In the genomic region with DNA sequence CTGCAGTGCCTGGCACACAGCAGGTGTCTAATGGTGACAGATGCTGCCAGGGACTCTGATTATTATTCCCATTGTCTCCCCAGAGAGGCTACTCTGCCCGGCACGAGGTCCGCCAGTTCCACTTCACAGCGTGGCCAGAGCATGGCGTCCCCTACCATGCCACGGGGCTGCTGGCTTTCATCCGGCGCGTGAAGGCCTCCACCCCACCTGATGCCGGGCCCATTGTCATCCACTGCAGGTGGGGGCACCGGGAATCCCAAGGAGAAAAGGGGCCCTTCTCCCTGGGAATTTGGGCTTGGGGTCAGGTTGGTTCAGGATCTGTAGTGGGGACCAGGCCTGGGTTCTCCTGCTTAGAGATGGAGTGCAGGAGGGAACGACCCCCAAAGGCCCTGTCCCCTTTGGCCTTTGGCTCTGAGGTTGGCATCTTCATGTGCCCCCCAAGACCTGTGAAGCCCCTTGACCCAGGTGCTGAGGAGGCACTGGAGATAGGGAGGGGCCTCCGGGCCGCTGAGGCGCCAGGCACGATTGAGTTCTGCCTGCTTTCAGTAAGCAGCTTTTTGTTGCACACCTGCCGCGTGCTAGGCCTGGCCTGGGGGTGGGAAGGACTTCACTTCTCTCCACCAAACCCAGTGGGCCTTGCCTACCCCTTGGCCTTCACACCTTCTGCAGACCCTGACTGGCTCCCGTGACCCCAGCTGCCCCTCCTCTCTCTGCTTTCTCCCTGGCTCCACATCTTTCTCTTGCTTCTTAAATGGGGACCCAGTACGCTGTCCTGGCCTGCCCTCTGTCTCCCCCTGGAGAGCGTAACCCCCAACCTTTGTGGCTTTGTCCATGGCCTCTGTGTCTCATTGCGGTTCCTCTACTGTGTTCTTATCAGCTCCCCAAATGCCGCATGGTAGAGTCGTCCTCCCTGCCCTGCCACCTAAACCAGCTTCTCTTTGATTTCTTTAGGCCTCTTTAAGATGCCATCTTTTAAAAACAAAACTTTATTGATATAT, we compare ENCODE assay signal across 1 cellular context.
TF ChIP-seq lines count a peak whose summit lies in the region.

No MANE protein-coding gene starts in this region.

TF ChIP-seq in GM23338, 12 proteins besides CTCF, POLR2A, EP300 and RAD21 (continued from another document):
- TF ChIP-seq, protein P1, sequence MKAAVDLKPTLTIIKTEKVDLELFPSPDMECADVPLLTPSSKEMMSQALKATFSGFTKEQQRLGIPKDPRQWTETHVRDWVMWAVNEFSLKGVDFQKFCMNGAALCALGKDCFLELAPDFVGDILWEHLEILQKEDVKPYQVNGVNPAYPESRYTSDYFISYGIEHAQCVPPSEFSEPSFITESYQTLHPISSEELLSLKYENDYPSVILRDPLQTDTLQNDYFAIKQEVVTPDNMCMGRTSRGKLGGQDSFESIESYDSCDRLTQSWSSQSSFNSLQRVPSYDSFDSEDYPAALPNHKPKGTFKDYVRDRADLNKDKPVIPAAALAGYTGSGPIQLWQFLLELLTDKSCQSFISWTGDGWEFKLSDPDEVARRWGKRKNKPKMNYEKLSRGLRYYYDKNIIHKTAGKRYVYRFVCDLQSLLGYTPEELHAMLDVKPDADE (IDR thresholded peaks at IDR 0.05): no peak
- TF ChIP-seq ZNF114 (CRISPR knock-in tag; IDR thresholded peaks at IDR 0.05) (no peak), EZH2phosphoT487 (IDR thresholded peaks at IDR 0.05; ENCODE audit: unreplicated experiment) (no peak), POLR2AphosphoS5 (IDR thresholded peaks at IDR 0.05; ENCODE audit: low read depth) (no peak), JUNB (IDR thresholded peaks at IDR 0.05; ENCODE audit: unreplicated experiment) (no peak), CREB1 (CRISPR knock-in tag; IDR thresholded peaks at IDR 0.05; ENCODE audit: low read depth) (no peak), STAT1 (IDR thresholded peaks at IDR 0.05; ENCODE audit: unreplicated experiment) (no peak), NANOG (IDR thresholded peaks at IDR 0.05; ENCODE audit: borderline replicate concordance) (no peak), REST (IDR thresholded peaks at IDR 0.05; ENCODE audit: unreplicated experiment) (no peak), ZNF331 (CRISPR knock-in tag; IDR thresholded peaks at IDR 0.05; ENCODE audit: low read depth) (no peak)
- TF ChIP-seq, protein P2, sequence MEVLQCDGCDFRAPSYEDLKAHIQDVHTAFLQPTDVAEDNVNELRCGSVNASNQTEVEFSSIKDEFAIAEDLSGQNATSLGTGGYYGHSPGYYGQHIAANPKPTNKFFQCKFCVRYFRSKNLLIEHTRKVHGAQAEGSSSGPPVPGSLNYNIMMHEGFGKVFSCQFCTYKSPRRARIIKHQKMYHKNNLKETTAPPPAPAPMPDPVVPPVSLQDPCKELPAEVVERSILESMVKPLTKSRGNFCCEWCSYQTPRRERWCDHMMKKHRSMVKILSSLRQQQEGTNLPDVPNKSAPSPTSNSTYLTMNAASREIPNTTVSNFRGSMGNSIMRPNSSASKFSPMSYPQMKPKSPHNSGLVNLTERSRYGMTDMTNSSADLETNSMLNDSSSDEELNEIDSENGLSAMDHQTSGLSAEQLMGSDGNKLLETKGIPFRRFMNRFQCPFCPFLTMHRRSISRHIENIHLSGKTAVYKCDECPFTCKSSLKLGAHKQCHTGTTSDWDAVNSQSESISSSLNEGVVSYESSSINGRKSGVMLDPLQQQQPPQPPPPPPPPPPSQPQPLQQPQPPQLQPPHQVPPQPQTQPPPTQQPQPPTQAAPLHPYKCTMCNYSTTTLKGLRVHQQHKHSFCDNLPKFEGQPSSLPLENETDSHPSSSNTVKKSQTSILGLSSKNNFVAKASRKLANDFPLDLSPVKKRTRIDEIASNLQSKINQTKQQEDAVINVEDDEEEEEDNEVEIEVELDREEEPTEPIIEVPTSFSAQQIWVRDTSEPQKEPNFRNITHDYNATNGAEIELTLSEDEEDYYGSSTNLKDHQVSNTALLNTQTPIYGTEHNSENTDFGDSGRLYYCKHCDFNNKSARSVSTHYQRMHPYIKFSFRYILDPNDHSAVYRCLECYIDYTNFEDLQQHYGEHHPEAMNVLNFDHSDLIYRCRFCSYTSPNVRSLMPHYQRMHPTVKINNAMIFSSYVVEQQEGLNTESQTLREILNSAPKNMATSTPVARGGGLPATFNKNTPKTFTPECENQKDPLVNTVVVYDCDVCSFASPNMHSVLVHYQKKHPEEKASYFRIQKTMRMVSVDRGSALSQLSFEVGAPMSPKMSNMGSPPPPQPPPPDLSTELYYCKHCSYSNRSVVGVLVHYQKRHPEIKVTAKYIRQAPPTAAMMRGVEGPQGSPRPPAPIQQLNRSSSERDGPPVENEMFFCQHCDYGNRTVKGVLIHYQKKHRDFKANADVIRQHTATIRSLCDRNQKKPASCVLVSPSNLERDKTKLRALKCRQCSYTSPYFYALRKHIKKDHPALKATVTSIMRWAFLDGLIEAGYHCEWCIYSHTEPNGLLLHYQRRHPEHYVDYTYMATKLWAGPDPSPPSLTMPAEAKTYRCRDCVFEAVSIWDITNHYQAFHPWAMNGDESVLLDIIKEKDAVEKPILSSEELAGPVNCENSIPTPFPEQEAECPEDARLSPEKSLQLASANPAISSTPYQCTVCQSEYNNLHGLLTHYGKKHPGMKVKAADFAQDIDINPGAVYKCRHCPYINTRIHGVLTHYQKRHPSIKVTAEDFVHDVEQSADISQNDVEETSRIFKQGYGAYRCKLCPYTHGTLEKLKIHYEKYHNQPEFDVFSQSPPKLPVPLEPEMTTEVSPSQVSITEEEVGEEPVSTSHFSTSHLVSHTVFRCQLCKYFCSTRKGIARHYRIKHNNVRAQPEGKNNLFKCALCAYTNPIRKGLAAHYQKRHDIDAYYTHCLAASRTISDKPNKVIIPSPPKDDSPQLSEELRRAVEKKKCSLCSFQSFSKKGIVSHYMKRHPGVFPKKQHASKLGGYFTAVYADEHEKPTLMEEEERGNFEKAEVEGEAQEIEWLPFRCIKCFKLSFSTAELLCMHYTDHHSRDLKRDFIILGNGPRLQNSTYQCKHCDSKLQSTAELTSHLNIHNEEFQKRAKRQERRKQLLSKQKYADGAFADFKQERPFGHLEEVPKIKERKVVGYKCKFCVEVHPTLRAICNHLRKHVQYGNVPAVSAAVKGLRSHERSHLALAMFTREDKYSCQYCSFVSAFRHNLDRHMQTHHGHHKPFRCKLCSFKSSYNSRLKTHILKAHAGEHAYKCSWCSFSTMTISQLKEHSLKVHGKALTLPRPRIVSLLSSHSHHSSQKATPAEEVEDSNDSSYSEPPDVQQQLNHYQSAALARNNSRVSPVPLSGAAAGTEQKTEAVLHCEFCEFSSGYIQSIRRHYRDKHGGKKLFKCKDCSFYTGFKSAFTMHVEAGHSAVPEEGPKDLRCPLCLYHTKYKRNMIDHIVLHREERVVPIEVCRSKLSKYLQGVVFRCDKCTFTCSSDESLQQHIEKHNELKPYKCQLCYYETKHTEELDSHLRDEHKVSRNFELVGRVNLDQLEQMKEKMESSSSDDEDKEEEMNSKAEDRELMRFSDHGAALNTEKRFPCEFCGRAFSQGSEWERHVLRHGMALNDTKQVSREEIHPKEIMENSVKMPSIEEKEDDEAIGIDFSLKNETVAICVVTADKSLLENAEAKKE (CRISPR knock-in tag; IDR thresholded peaks at IDR 0.05): no peak
TF ChIP-seq in GM23338: peak in this region for 0.
